In the genomic region with DNA sequence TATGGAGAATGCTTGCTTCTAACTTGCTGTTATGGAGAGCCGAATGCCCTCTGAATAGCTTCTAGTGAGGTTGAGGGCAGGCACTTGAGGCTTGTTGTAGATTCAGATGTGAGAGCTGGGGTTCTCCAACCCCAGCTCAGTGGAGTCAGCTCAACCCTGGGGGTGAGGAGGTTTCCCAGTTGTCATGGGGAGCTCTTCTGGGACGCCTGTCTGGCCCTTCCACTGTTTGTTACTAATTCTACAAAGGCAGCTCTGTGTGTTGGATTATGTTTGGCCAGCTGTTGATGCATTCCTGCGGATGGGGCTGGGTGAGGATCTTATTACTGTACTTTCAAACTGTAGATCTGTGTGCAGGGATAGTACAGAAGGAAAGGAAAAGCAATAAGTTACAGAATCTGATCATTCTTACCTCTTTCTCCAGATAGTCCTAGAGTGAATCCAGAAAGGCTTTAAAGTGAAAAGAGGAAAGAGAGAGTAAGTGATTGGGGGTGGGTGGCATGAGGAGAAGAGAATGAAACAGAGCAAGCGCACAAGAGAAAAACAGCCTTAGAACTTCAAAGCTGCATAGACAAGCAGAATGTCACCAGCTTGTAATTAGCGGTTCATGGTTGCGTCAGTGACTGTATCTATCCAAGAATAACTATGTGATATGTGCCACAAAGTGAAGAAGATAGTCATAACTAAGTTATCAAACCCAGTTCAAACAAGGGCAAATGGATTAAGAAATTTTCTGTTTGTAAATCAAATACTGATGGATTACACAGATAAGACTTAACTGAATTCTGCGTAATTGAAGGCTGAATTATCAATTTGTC, we compare ENCODE assay signal across 8 cellular contexts.
DNase-seq lines count a peak whose midpoint lies in the region; ATAC-seq and TF ChIP-seq lines count a peak whose summit lies in the region.

No MANE protein-coding gene starts in this region.

- peaks cover 51% of the 10 kb centered on the region for H3K27me3 Mint-ChIP-seq in activated CD8-positive, alpha-beta T cell treated with anti-CD3 and anti-CD28 coated beads, Interleukin-2, amount 10 ng/mL, durations not matched to agents 7 days and 5 days (ENCODE audit: low read depth)

- peak overlapping the region in 9 of 11 experiments; percentile 63 to 99 (median 98); a peak in 18 of 22 replicates for H3K27ac ChIP-seq in BLaER1 treated with 17β-estradiol and CSF1 and Interleukin-3, amounts not matched to agents 10 nM and 100 nM

- POLR2A ChIA-PET in activated CD8-positive, alpha-beta T cell treated with anti-CD3 and anti-CD28 coated beads, Interleukin-2, amount 10 ng/mL, durations not matched to agents 7 days and 5 days (lab: Charles Lee), result interaction anchor here (1.0 kb wide), 1 partner anchor 120 kb away, joined by 3 read pairs; no protein-coding TSS in a partner anchor
- POLR2A ChIA-PET in GM10248 (lab: Yijun Ruan, JAX), result no interaction called here

- no peak for TF ChIP-seq CTCF in GM10248 (IDR thresholded peaks at IDR 0.05; ENCODE audit: control extremely low read depth, extremely low read depth, low read depth, missing control alignments)

- peak overlapping the region; percentile 71 for H3K4me3 Mint-ChIP-seq in activated CD8-positive, alpha-beta T cell treated with anti-CD3 and anti-CD28 coated beads, Interleukin-2, amount 10 ng/mL, durations not matched to agents 7 days and 5 days

- H4K20me1 ChIP-seq in BLaER1 treated with 17β-estradiol and CSF1 and Interleukin-3, amounts not matched to agents 10 nM and 100 nM, result no peaks in the 10 kb centered on the region

- peak overlapping the region in 8 of 11 experiments; percentile 57 to 79 (median 71); a peak in 17 of 22 replicates for H3K9ac ChIP-seq in BLaER1 treated with 17β-estradiol and CSF1 and Interleukin-3, amounts not matched to agents 10 nM and 100 nM

- DNase-seq in NCI-H1092 treated with DMSO at 0.1 percent for 48 hours (lab: John Stamatoyannopoulos, UW), result peak; percentile 82
- no peak for DNase-seq in activated CD8-positive, alpha-beta T cell treated with anti-CD3 and anti-CD28 coated beads, Interleukin-2, amount 10 ng/mL, durations not matched to agents 7 days and 5 days
- peak; percentile 50 for DNase-seq in hepatic stellate cell (ENCODE audit: low spot score)
- peak; percentile 78 for DNase-seq in superior temporal gyrus (ENCODE audit: extremely low spot score)
- no peak for DNase-seq in 8988T
- DNase-seq in GM10248 (ENCODE audit: extremely low spot score), result no peak

- no peak for TF ChIP-seq POLR2A in GM18505 (IDR thresholded peaks at IDR 0.05; ENCODE audit: borderline replicate concordance, extremely low read depth, insufficient read depth, insufficient read length)

- no peaks in the 10 kb centered on the region for H3K27me3 ChIP-seq in BLaER1 treated with 17β-estradiol and CSF1 and Interleukin-3, amounts not matched to agents 10 nM and 100 nM

- ATAC-seq in activated CD8-positive, alpha-beta T cell treated with anti-CD3 and anti-CD28 coated beads, Interleukin-2, amount 10 ng/mL, durations not matched to agents 7 days and 5 days, result no peak
- no peak for ATAC-seq in GM18505 (IDR thresholded peaks at IDR 0.05; ENCODE audit: unreplicated experiment)

- H3K4me3 ChIP-seq in BLaER1 treated with 17β-estradiol and CSF1 and Interleukin-3, amounts not matched to agents 10 nM and 100 nM, result peak overlapping the region in 2 of 10 experiments; percentile 1 to 8; a peak in 1 of 20 replicates

- H3K27ac Mint-ChIP-seq in activated CD8-positive, alpha-beta T cell treated with anti-CD3 and anti-CD28 coated beads, Interleukin-2, amount 10 ng/mL, durations not matched to agents 7 days and 5 days, result no peak overlapping the region

- H3K9me3 ChIP-seq in BLaER1 treated with 17β-estradiol and CSF1 and Interleukin-3, amounts not matched to agents 10 nM and 100 nM (replicated peaks in 1 of 11), result no peaks in the 10 kb centered on the region

- CTCF ChIA-PET in activated CD8-positive, alpha-beta T cell treated with anti-CD3 and anti-CD28 coated beads, Interleukin-2, amount 10 ng/mL, durations not matched to agents 7 days and 5 days (lab: Charles Lee), result interaction anchor here (0.6 kb wide), 1 partner anchor 59 kb away, joined by 3 read pairs; no protein-coding TSS in a partner anchor
- CTCF ChIA-PET in GM10248 (lab: Yijun Ruan, JAX), result interaction anchor here (1.0 to 2.9 kb wide), 5 partner anchors 9 to 85 kb away, joined by 3 to 19 read pairs (median 4); no protein-coding TSS in a partner anchor

- peaks cover 1% of the 10 kb centered on the region for H3K36me3 Mint-ChIP-seq in activated CD8-positive, alpha-beta T cell treated with anti-CD3 and anti-CD28 coated beads, Interleukin-2, amount 10 ng/mL, durations not matched to agents 7 days and 5 days (ENCODE audit: low read depth)

- peak overlapping the region; percentile 68 to 92 (median 77) for H3K4me2 ChIP-seq in BLaER1 treated with 17β-estradiol and CSF1 and Interleukin-3, amounts not matched to agents 10 nM and 100 nM

- peaks cover 32% of the 10 kb centered on the region for H3K4me1 Mint-ChIP-seq in activated CD8-positive, alpha-beta T cell treated with anti-CD3 and anti-CD28 coated beads, Interleukin-2, amount 10 ng/mL, durations not matched to agents 7 days and 5 days (ENCODE audit: low read depth)

- H3K36me3 ChIP-seq in BLaER1 treated with 17β-estradiol and CSF1 and Interleukin-3, amounts not matched to agents 10 nM and 100 nM, result no peaks in the 10 kb centered on the region; a peak in 1 of 22 replicates

- H3K4me1 ChIP-seq in BLaER1 treated with 17β-estradiol and CSF1 and Interleukin-3, amounts not matched to agents 10 nM and 100 nM, result peaks cover 46 to 83% (median 76%) of the 10 kb centered on the region in 10 experiments

- no peaks in the 10 kb centered on the region for H3K9me3 Mint-ChIP-seq in activated CD8-positive, alpha-beta T cell treated with anti-CD3 and anti-CD28 coated beads, Interleukin-2, amount 10 ng/mL, durations not matched to agents 7 days and 5 days (ENCODE audit: insufficient read depth)

Comparison
In these comparisons a context has a peak if more than half of its experiments do, and no peak if none do; other contexts are left out.
1. DNase-seq: peak in NCI-H1092 treated with DMSO at 0.1 percent for 48 hours (single experiment), hepatic stellate cell (single experiment) and superior temporal gyrus (single experiment); none in activated CD8-positive, alpha-beta T cell treated with anti-CD3 and anti-CD28 coated beads, Interleukin-2, amount 10 ng/mL, durations not matched to agents 7 days and 5 days (single experiment), 8988T (single experiment) and GM10248 (single experiment).